In genomic region chr5:150640311-150641005, GRCh38 we compare ENCODE assay signal across 9 cellular contexts. TPM values are rescaled to one million over a fixed set of nuclear protein-coding genes. Genes with fewer than 3 reads are reported as not detected.
DNase-seq lines count a peak whose midpoint lies in the region; ATAC-seq and TF ChIP-seq lines count a peak whose summit lies in the region.
"Had no signal": no experiment of that assay in that cellular context is flagged by ENCODE, and none has a peak within 500 bp of the region (broad histone marks: within the 10 kb centered on the region; RNA-seq: fewer than 3 reads in every experiment).

Gene SYNPO (plus strand): TSS chr5:150640660. CDS start chr5:150648276, 7,616 bp downstream.

- H3K9me3 Mint-ChIP-seq in endothelial cell (ENCODE audit: unreplicated experiment) = no peaks in the 10 kb centered on the region

- H3K4me3 ChIP-seq in AG10803 (ENCODE audit: low read length) (peak within 1 kb of the TSS; percentile 80), muscle layer of colon (ENCODE audit: low read depth in 1 of 2, low read length in 2 of 2) (peak within 1 kb of the TSS in 1 of 2 donors; percentile 24), OCI-LY7 (ENCODE audit: low read depth, low read length, poor library complexity, severe bottlenecking) (no peak within 1 kb of the TSS)

- H3K9ac ChIP-seq in muscle layer of colon (ENCODE audit: low read length) = no peak within 1 kb of the TSS

- H3K9me3 ChIP-seq in muscle layer of colon (ENCODE audit: low read length) (no peaks in the 10 kb centered on the region), OCI-LY7 (ENCODE audit: low read length) (no peaks in the 10 kb centered on the region)

- H3K36me3 ChIP-seq in muscle layer of colon (ENCODE audit: insufficient read depth, low read length) (no peaks in the 10 kb centered on the region), OCI-LY7 (ENCODE audit: insufficient read depth, low read length) (no peaks in the 10 kb centered on the region)

- intact Hi-C loops in OCI-LY7 (cut with micrococcal nuclease; ENCODE audit: unreplicated experiment) = no loop called here

- BruUV-seq in OCI-LY7 (replicated peaks; lab: Mats Ljungman, UMichigan) = no TSS peak

- H3K79me2 ChIP-seq in OCI-LY7 (ENCODE audit: insufficient read depth, low read depth, low read length) = no peaks in the 10 kb centered on the region

- DNase-seq in AG10803 (ENCODE audit: low read depth) = peak; percentile 93
- DNase-seq in NOMO-1 treated with DMSO at 0.1 percent for 48 hours (lab: John Stamatoyannopoulos, UW; ENCODE audit: unreplicated experiment) = peak; percentile 22
- no peak for DNase-seq in endothelial cell (ENCODE audit: low spot score)
- DNase-seq in OCI-LY7 (ENCODE audit: low spot score) = no peak
- DNase-seq in GM13976 (ENCODE audit: low spot score) = no peak
- DNase-seq in activated T-cell treated with anti-CD3 and anti-CD28 coated beads for 4 hours = no peak

- no peaks in the 10 kb centered on the region for H3K9me2 ChIP-seq in OCI-LY7 (ENCODE audit: insufficient read depth, low read length)

- H3K27ac ChIP-seq in muscle layer of colon (ENCODE audit: low read depth, low read length) = peak within 1 kb of the TSS; percentile 60
- H3K27ac ChIP-seq in OCI-LY7 (ENCODE audit: low read depth, low read length, poor library complexity, severe bottlenecking) = no peak within 1 kb of the TSS

- TF ChIP-seq CTCF in AG10803 (conservative IDR thresholded peaks at IDR 0.05; ENCODE audit: low read length) (no peak; the same call in 1 of the 2 replicates), endothelial cell (IDR thresholded peaks at IDR 0.05; ENCODE audit: unreplicated experiment) (no peak), OCI-LY7 (conservative IDR thresholded peaks at IDR 0.05; ENCODE audit: low read length) (no peak), GM13976 (IDR thresholded peaks at IDR 0.05; ENCODE audit: borderline replicate concordance, control extremely low read depth, extremely low read depth, insufficient read depth, missing control alignments) (no peak)

- H3K4me1 Mint-ChIP-seq in endothelial cell (ENCODE audit: unreplicated experiment) = peaks cover 22% of the 10 kb centered on the region

- no peaks in the 10 kb centered on the region for H4K20me1 ChIP-seq in OCI-LY7 (ENCODE audit: insufficient read depth, low read length)

- peak within 1 kb of the TSS; percentile 20 for H3K4me3 Mint-ChIP-seq in endothelial cell (ENCODE audit: unreplicated experiment)
- H3K4me3 Mint-ChIP-seq: activated naive CD8-positive, alpha-beta T cell had no signal

- H3K4me1 ChIP-seq in muscle layer of colon (ENCODE audit: insufficient read depth, low read length) (peaks cover 78% of the 10 kb centered on the region), OCI-LY7 (ENCODE audit: insufficient read depth, low read length, poor library complexity, severe bottlenecking) (no peaks in the 10 kb centered on the region)

- POLR2A ChIA-PET in OCI-LY7 (lab: Charles Lee) = no interaction called here

- H3K4me2 ChIP-seq in OCI-LY7 (ENCODE audit: low read length) = no peak within 1 kb of the TSS

- peak within 1 kb of the TSS; percentile 57 for H3K27ac Mint-ChIP-seq in endothelial cell (ENCODE audit: unreplicated experiment)
- H3K27ac Mint-ChIP-seq: activated naive CD8-positive, alpha-beta T cell had no signal

- CTCF ChIA-PET in OCI-LY7 (lab: Charles Lee; ENCODE audit: unreplicated experiment) = no interaction called here

- in situ Hi-C loops in GM13976 (cut with MboI; ENCODE audit: low sequenced_read_pairs, unreplicated experiment) = no loop called here

- H2AFZ ChIP-seq in OCI-LY7 (ENCODE audit: low read length) = no peak within 1 kb of the TSS

- H3K27me3 Mint-ChIP-seq in endothelial cell (ENCODE audit: unreplicated experiment) = peaks cover 10% of the 10 kb centered on the region

- ATAC-seq in GM19035 (IDR thresholded peaks at IDR 0.05; ENCODE audit: unreplicated experiment) = no peak

- H3K27me3 ChIP-seq in muscle layer of colon (ENCODE audit: control insufficient read depth in 1 of 2, insufficient read depth in 2 of 2, low read length in 2 of 2) = no peaks in the 10 kb centered on the region

- peaks cover 14% of the 10 kb centered on the region for H3K36me3 Mint-ChIP-seq in endothelial cell (ENCODE audit: low read depth, unreplicated experiment)
- H3K36me3 Mint-ChIP-seq: activated naive CD8-positive, alpha-beta T cell had no signal

RNA-seq across cellular contexts. Expression of gene SYNPO, which starts in this region (rescaled TPM):
- total RNA-seq in endothelial cell (ENCODE audit: unreplicated experiment) (94.3 TPM), OCI-LY7 (2022) (0.08 and 0.15 TPM in 2 replicates)
- total RNA-seq in OCI-LY7 (2014; rRNA removed; shearing (Covaris generic)) = not detected in 2 replicates

Comparison
In these comparisons a context has a peak if more than half of its experiments do, and no peak if none do; other contexts are left out.
1. RNA of gene SYNPO (total RNA-seq): 94.3 TPM in endothelial cell (single experiment); 0.08 to 0.15 TPM in OCI-LY7; every median in the first group is over 10 times any median in the second.
2. DNase-seq: peak in AG10803 (single experiment) and NOMO-1 treated with DMSO at 0.1 percent for 48 hours (single experiment); none in endothelial cell (single experiment), OCI-LY7 (single experiment), GM13976 (single experiment) and activated T-cell treated with anti-CD3 and anti-CD28 coated beads for 4 hours (single experiment).